Comparison of ENCODE assay signal across 9 cellular contexts in genomic region chr21:36981049-36981391, GRCh38. TPM values are rescaled to one million over a fixed set of nuclear protein-coding genes. Genes with fewer than 3 reads are reported as not detected.
DNase-seq lines count a peak whose midpoint lies in the region; ATAC-seq, FAIRE-seq and TF ChIP-seq lines count a peak whose summit lies in the region.
"Had no signal": no experiment of that assay in that cellular context is flagged by ENCODE, and none has a peak within 500 bp of the region (broad histone marks: within the 10 kb centered on the region; RNA-seq: fewer than 3 reads in every experiment).

No MANE protein-coding gene starts in this region.

- no peak overlapping the region for H3K9ac ChIP-seq in HepG2 (ENCODE audit: insufficient read depth, low read depth, low read length)
- H3K9ac ChIP-seq in mammary epithelial cell (ENCODE audit: insufficient read depth, low read length) = no peak overlapping the region
- peak overlapping the region; percentile 36 for H3K9ac ChIP-seq in mucosa of stomach (ENCODE audit: low read length)

- no peaks in the 10 kb centered on the region for H4K20me1 ChIP-seq in HepG2 (ENCODE audit: insufficient read depth, low read length)
- no peaks in the 10 kb centered on the region for H4K20me1 ChIP-seq in mammary epithelial cell (ENCODE audit: insufficient read depth, low read length)

- POLR2A ChIA-PET in HepG2 (lab: Yijun Ruan, JAX) = no interaction called here

- H3K4me2 ChIP-seq in HepG2 (ENCODE audit: low read depth, low read length) = no peak overlapping the region
- peak overlapping the region; percentile 96 for H3K4me2 ChIP-seq in mammary epithelial cell (ENCODE audit: insufficient read depth, low read depth, low read length)

- TF ChIP-seq RAD21 in HepG2 (CRISPR knock-in tag; IDR thresholded peaks at IDR 0.05) = no peak

- TF ChIP-seq CTCF in right lobe of liver (IDR thresholded peaks at IDR 0.05) (no peak), HepG2 (CRISPR knock-in tag; IDR thresholded peaks at IDR 0.05) (no peak), mammary epithelial cell (conservative IDR thresholded peaks at IDR 0.05 in 1 of 2, IDR thresholded peaks at IDR 0.05 in 1 of 2; ENCODE audit: extremely low read depth in 1 of 2, insufficient read depth in 1 of 2, low read depth in 1 of 2, low read length in 2 of 2) (no peak)

- H3K4me3 ChIP-seq in right lobe of liver (peak overlapping the region; percentile 42 to 62 (median 56)), HepG2 (replicated peaks in 1 of 3; ENCODE audit: insufficient read depth in 1 of 3, low read depth in 2 of 3, low read length in 3 of 3) (no peak overlapping the region), mammary epithelial cell (replicated peaks in 1 of 3; ENCODE audit: insufficient read depth in 1 of 3, low read depth in 2 of 3, low read length in 3 of 3) (peak overlapping the region in 2 of 3 experiments; percentile 50 to 56), mucosa of stomach (ENCODE audit: low read length) (no peak overlapping the region), aorta (ENCODE audit: low read length in 2 of 2) (peak overlapping the region; percentile 44 to 50)

- in situ Hi-C loops in HepG2 (cut with HindIII; ENCODE audit: extremely low pct_ligation_motif_present, low pct_unique_long_range_greater_than_20kb) (no loop called here), mammary epithelial cell (cut with MboI; ENCODE audit: low sequenced_read_pairs in 2 of 2) (no loop called here)

- H3K36me3 ChIP-seq in right lobe of liver (no peaks in the 10 kb centered on the region), HepG2 (replicated peaks in 1 of 2; ENCODE audit: control insufficient read depth in 1 of 2, insufficient read depth in 2 of 2, low read length in 2 of 2) (no peaks in the 10 kb centered on the region), mammary epithelial cell (ENCODE audit: insufficient read depth, low read length) (no peaks in the 10 kb centered on the region), mucosa of stomach (ENCODE audit: control insufficient read depth, insufficient read depth, low read length) (no peaks in the 10 kb centered on the region), aorta (ENCODE audit: control insufficient read depth in 1 of 2, insufficient read depth in 2 of 2, low read length in 1 of 2) (no peaks in the 10 kb centered on the region)

- CTCF ChIA-PET in HepG2 (lab: Yijun Ruan, JAX; ENCODE audit: low intra/inter-chr PET ratio, low total read pairs) (no interaction called here), mammary epithelial cell (lab: Charles Lee; ENCODE audit: low non-redundant PET) (no interaction called here)

- no peak for ATAC-seq in right lobe of liver
- ATAC-seq in HepG2 = no peak
- no peak for ATAC-seq in aorta (ENCODE audit: low FRiP score)
- no peak for ATAC-seq in GM18868 (IDR thresholded peaks at IDR 0.05; ENCODE audit: unreplicated experiment)

- DNase-seq in right lobe of liver (no peak), HepG2 (ENCODE audit: low spot score) (no peak), mammary epithelial cell (no peak), aorta (no peak), DMS79 treated with DMSO at 0.1 percent for 48 hours (lab: John Stamatoyannopoulos, UW) (no peak), GM12892 (ENCODE audit: insufficient read length) (no peak)
- DNase-seq: T-helper 9 cell had no signal

- H2AFZ ChIP-seq in HepG2 (ENCODE audit: low read length) (no peak overlapping the region), mammary epithelial cell (ENCODE audit: low read depth, low read length) (peak overlapping the region; percentile 91)

- peaks cover 0 to 4% (median 0%) of the 10 kb centered on the region in 4 donors for H3K4me1 ChIP-seq in right lobe of liver
- H3K4me1 ChIP-seq in HepG2 (ENCODE audit: insufficient read depth, low read length) = peaks cover 24% of the 10 kb centered on the region
- H3K4me1 ChIP-seq in mammary epithelial cell (ENCODE audit: insufficient read depth, low read length) = peaks cover 17% of the 10 kb centered on the region
- H3K4me1 ChIP-seq in mucosa of stomach (ENCODE audit: control insufficient read depth, insufficient read depth, low read length) = peaks cover 10% of the 10 kb centered on the region
- no peaks in the 10 kb centered on the region for H3K4me1 ChIP-seq in aorta (ENCODE audit: control insufficient read depth in 1 of 2, insufficient read depth in 2 of 2, low read length in 2 of 2)

- TF ChIP-seq EP300 in HepG2 (IDR thresholded peaks at IDR 0.05; ENCODE audit: low read depth in 2 of 2, low read length in 2 of 2) (no peak), HepG2 (CRISPR knock-in tag; IDR thresholded peaks at IDR 0.05; ENCODE audit: borderline replicate concordance) (no peak)

- TF ChIP-seq POLR2A in right lobe of liver (IDR thresholded peaks at IDR 0.05) (no peak), HepG2 (IDR thresholded peaks at IDR 0.05; ENCODE audit: insufficient read depth in 1 of 2, low read depth in 2 of 2, low read length in 2 of 2) (no peak), GM12892 (IDR thresholded peaks at IDR 0.05; ENCODE audit: low read depth, low read length) (no peak)

- dilution Hi-C loops in mammary epithelial cell (cut with HindIII; ENCODE audit: low sequenced_read_pairs) = no loop called here

- 40% methylated on average over 1 of the region's 2 CpGs for whole genome bisulfite sequencing in right lobe of liver (ENCODE audit: insufficient coverage, low coverage, low lambda C conversion rate, missing lambda C conversion rate)
- WGBS in HepG2 (ENCODE audit: low lambda C conversion rate) = 100% methylated on average over 2 of the region's 2 CpGs
- whole genome bisulfite sequencing in mammary epithelial cell (ENCODE audit: low coverage, missing lambda C conversion rate) = 0% methylated on average over 2 of the region's 2 CpGs
- WGBS in aorta, 2 donors = 17 to 23% methylated on average over 2 of the region's 2 CpGs

- FAIRE-seq in HepG2 (lab: Jason Lieb, UNC) = no peak
- no peak for FAIRE-seq in GM12892 (lab: Jason Lieb, UNC)

- no peaks in the 10 kb centered on the region for H3K9me3 ChIP-seq in right lobe of liver
- H3K9me3 ChIP-seq in HepG2 (ENCODE audit: low read length) = no peaks in the 10 kb centered on the region
- no peaks in the 10 kb centered on the region for H3K9me3 ChIP-seq in mammary epithelial cell (replicated peaks; ENCODE audit: insufficient read depth, low read length)
- H3K9me3 ChIP-seq in mucosa of stomach (ENCODE audit: control insufficient read depth, low read length) = no peaks in the 10 kb centered on the region
- H3K9me3 ChIP-seq in aorta (ENCODE audit: control insufficient read depth, low read length) = no peaks in the 10 kb centered on the region

- intact Hi-C loops in right lobe of liver (cut with DNase I) (no loop called here), HepG2 (cut with micrococcal nuclease; ENCODE audit: unreplicated experiment) (no loop called here), mammary epithelial cell (cut with micrococcal nuclease) (no loop called here), aorta (cut with DNase I) (loop anchor here in 1 of 2 donors (10.0 kb wide), 1 partner anchor 94 kb away; the partner anchor contains the start of genes PIGP and TTC3)

- H3K27ac ChIP-seq in right lobe of liver (no peak overlapping the region), HepG2 (ENCODE audit: extremely low read length, insufficient read depth, low read length) (no peak overlapping the region), mammary epithelial cell (ENCODE audit: insufficient read depth, low read depth, low read length) (no peak overlapping the region), aorta (ENCODE audit: low read depth in 1 of 2, low read length in 2 of 2) (no peak overlapping the region)

- BruUV-seq in HepG2 (replicated peaks; lab: Mats Ljungman, UMichigan) (no TSS peak), mammary epithelial cell (replicated peaks; lab: Mats Ljungman, UMichigan) (no TSS peak)

- no peaks in the 10 kb centered on the region for H3K79me2 ChIP-seq in HepG2 (ENCODE audit: insufficient read depth, low read length)
- peaks cover 10% of the 10 kb centered on the region for H3K79me2 ChIP-seq in mammary epithelial cell (ENCODE audit: insufficient read depth, low read length)

- H3K27me3 ChIP-seq in right lobe of liver = no peaks in the 10 kb centered on the region
- H3K27me3 ChIP-seq in HepG2 (ENCODE audit: control insufficient read depth in 1 of 2, insufficient read depth in 2 of 2, low read length in 2 of 2) = no peaks in the 10 kb centered on the region
- no peaks in the 10 kb centered on the region for H3K27me3 ChIP-seq in mammary epithelial cell (ENCODE audit: insufficient read depth, low read length)
- H3K27me3 ChIP-seq in mucosa of stomach (ENCODE audit: control insufficient read depth, insufficient read depth, low read length) = peaks cover 4% of the 10 kb centered on the region
- H3K27me3 ChIP-seq in aorta (ENCODE audit: control insufficient read depth in 1 of 2, insufficient read depth in 2 of 2, low read length in 1 of 2) = no peaks in the 10 kb centered on the region

RNA-seq across cellular contexts. Expression of gene HLCS, which starts 14.6 kb away (rescaled TPM):
- total RNA-seq in right lobe of liver = 10 to 100 TPM; 12.6 to 19.1 (median 16.0) TPM
- total RNA-seq in HepG2 (2016; rRNA removed; fragmentation: Illumina TruSeq; extraction: Trizol) = 11.7 and 12.3 TPM in 2 replicates
- total RNA-seq in HepG2 (2016; cell fraction: cytosol; rRNA removed; fragmentation: Illumina TruSeq; extraction: Trizol; ENCODE audit: low read depth) = 1.5 and 2.2 TPM in 2 replicates
- 10.3 and 11.9 TPM in 2 replicates for total RNA-seq in HepG2 (2016; cell fraction: insoluble cytoplasmic fraction; rRNA removed; fragmentation: Illumina TruSeq; extraction: Trizol)
- total RNA-seq in HepG2 (2016; cell fraction: membrane; rRNA removed; fragmentation: Illumina TruSeq; extraction: Trizol) = 4.5 and 4.8 TPM in 2 replicates
- total RNA-seq in HepG2 (2016; cell fraction: nucleus; rRNA removed; fragmentation: Illumina TruSeq; extraction: Trizol) = 14.0 and 14.6 TPM in 2 replicates
- polyA plus RNA-seq in HepG2 (2011; rRNA removed) = 7.9 and 8.5 TPM in 2 replicates
- polyA plus RNA-seq in HepG2 (2011; cell fraction: cytosol; rRNA removed) = 6.1 and 8.3 TPM in 2 replicates
- 12.9 and 14.6 TPM in 2 replicates for polyA plus RNA-seq in HepG2 (2011; cell fraction: nucleus; rRNA removed)
- 6.0 and 7.1 TPM in 2 replicates for polyA plus RNA-seq in HepG2 (2012)
- polyA plus RNA-seq in HepG2 (2016; cell fraction: cytosol; fragmentation: Illumina TruSeq; extraction: Trizol; ENCODE audit: low read depth) = 0.45 and 0.71 TPM in 2 replicates
- polyA plus RNA-seq in HepG2 (2016; cell fraction: insoluble cytoplasmic fraction; fragmentation: Illumina TruSeq; extraction: Trizol; ENCODE audit: low read depth) = 6.7 and 7.3 TPM in 2 replicates
- polyA plus RNA-seq in HepG2 (2016; cell fraction: membrane; fragmentation: Illumina TruSeq; extraction: Trizol; ENCODE audit: low read depth) = 1.6 and 1.7 TPM in 2 replicates
- polyA plus RNA-seq in HepG2 (2016; cell fraction: nucleus; fragmentation: Illumina TruSeq; extraction: Trizol; ENCODE audit: insufficient read depth, low read depth) = 8.3 and 8.6 TPM in 2 replicates
- polyA minus RNA-seq in HepG2 (2011; rRNA and poly(A)+ RNA removed; ENCODE audit: low replicate concordance) = 14.5 and 27.4 TPM in 2 replicates
- 9.3 and 9.7 TPM in 2 replicates for polyA minus RNA-seq in HepG2 (2011; cell fraction: cytosol; rRNA and poly(A)+ RNA removed)
- 32.3 and 32.4 TPM in 2 replicates for polyA minus RNA-seq in HepG2 (2011; cell fraction: nucleus; rRNA and poly(A)+ RNA removed)
- 10 to 100 TPM; 32.4 to 42.5 TPM for total RNA-seq in mammary epithelial cell
- polyA plus RNA-seq in mammary epithelial cell = 16.0 TPM
- polyA minus RNA-seq in mammary epithelial cell = 21.5 TPM
- total RNA-seq in aorta = 10 to 100 TPM; 17.3 to 19.7 TPM
- polyA plus RNA-seq in aorta = 1 to 10 TPM; 2.1 to 4.0 TPM
- 7.0 TPM for polyA plus RNA-seq in GM12892 (2012; ENCODE audit: missing spikeins)

RNA-seq across cellular contexts. Expression of gene RIPPLY3, which starts 25.5 kb away (rescaled TPM):
- under 1 TPM in 3 of 6 experiments, not detected in 3; 0.12 to 0.18 (median 0.17) TPM for total RNA-seq in right lobe of liver
- total RNA-seq in HepG2 (2016; rRNA removed; fragmentation: Illumina TruSeq; extraction: Trizol) = 0.09 and 0.13 TPM in 2 replicates
- not detected in 2 replicates for total RNA-seq in HepG2 (2016; cell fraction: cytosol; rRNA removed; fragmentation: Illumina TruSeq; extraction: Trizol; ENCODE audit: low read depth)
- total RNA-seq in HepG2 (2016; cell fraction: insoluble cytoplasmic fraction; rRNA removed; fragmentation: Illumina TruSeq; extraction: Trizol) = 0.19 and 0.26 TPM in 2 replicates
- 0.40 and 0.45 TPM in 2 replicates for total RNA-seq in HepG2 (2016; cell fraction: membrane; rRNA removed; fragmentation: Illumina TruSeq; extraction: Trizol)
- not detected in 2 replicates for total RNA-seq in HepG2 (2016; cell fraction: nucleus; rRNA removed; fragmentation: Illumina TruSeq; extraction: Trizol)
- polyA plus RNA-seq in HepG2 (2011; rRNA removed) = 2.1 and 2.9 TPM in 2 replicates
- 1.8 and 2.0 TPM in 2 replicates for polyA plus RNA-seq in HepG2 (2011; cell fraction: cytosol; rRNA removed)
- polyA plus RNA-seq in HepG2 (2011; cell fraction: nucleus; rRNA removed) = 0.63 and 1.2 TPM in 2 replicates
- polyA plus RNA-seq in HepG2 (2012) = 0.72 and 1.4 TPM in 2 replicates
- polyA plus RNA-seq in HepG2 (2016; cell fraction: cytosol; fragmentation: Illumina TruSeq; extraction: Trizol; ENCODE audit: low read depth) = 0.24 and 0.29 TPM in 2 replicates
- polyA plus RNA-seq in HepG2 (2016; cell fraction: insoluble cytoplasmic fraction; fragmentation: Illumina TruSeq; extraction: Trizol; ENCODE audit: low read depth) = 0.47 TPM in 2 replicates
- 0.42 and 0.52 TPM in 2 replicates for polyA plus RNA-seq in HepG2 (2016; cell fraction: membrane; fragmentation: Illumina TruSeq; extraction: Trizol; ENCODE audit: low read depth)
- 0.42 TPM in 1 of 2 replicates, not detected in the other for polyA plus RNA-seq in HepG2 (2016; cell fraction: nucleus; fragmentation: Illumina TruSeq; extraction: Trizol; ENCODE audit: insufficient read depth, low read depth)
- polyA minus RNA-seq in HepG2 (2011; rRNA and poly(A)+ RNA removed; ENCODE audit: low replicate concordance) = 2.2 TPM in 1 of 2 replicates, not detected in the other
- 0.59 and 0.62 TPM in 2 replicates for polyA minus RNA-seq in HepG2 (2011; cell fraction: cytosol; rRNA and poly(A)+ RNA removed)
- polyA minus RNA-seq in HepG2 (2011; cell fraction: nucleus; rRNA and poly(A)+ RNA removed) = 0.39 and 0.50 TPM in 2 replicates
- under 1 TPM; 0.17 to 0.54 TPM for total RNA-seq in mammary epithelial cell
- 0.34 TPM for polyA plus RNA-seq in mammary epithelial cell
- not detected for polyA minus RNA-seq in mammary epithelial cell
- not detected for total RNA-seq in aorta
- polyA plus RNA-seq in aorta = under 1 TPM in 1 of 2 donors, not detected in 1; 0.05 TPM
- not detected for polyA plus RNA-seq in GM12892 (2012; ENCODE audit: missing spikeins)

Comparison
In these comparisons a context has a peak if more than half of its experiments do, and no peak if none do; other contexts are left out.
1. H3K4me3 ChIP-seq: peak in right lobe of liver (3 of 3), mammary epithelial cell (2 of 3) and aorta (2 of 2); none in HepG2 (0 of 3) and mucosa of stomach (single experiment).